Comparison of ENCODE assay signal across 10 cellular contexts in genomic region chr14:31950760-31951637, GRCh38.
DNase-seq lines count a peak whose midpoint lies in the region; ATAC-seq, FAIRE-seq and TF ChIP-seq lines count a peak whose summit lies in the region.
"Had no signal": no experiment of that assay in that cellular context is flagged by ENCODE, and none has a peak within 500 bp of the region (broad histone marks: within the 10 kb centered on the region; RNA-seq: fewer than 3 reads in every experiment).

No MANE protein-coding gene starts in this region.

- H3K36me3 Mint-ChIP-seq in immature natural killer cell = no peaks in the 10 kb centered on the region
- H3K36me3 Mint-ChIP-seq: activated naive CD4-positive, alpha-beta T cell treated with anti-CD3 and anti-CD28 coated beads, Interleukin-2, amount 10 ng/mL, durations not matched to agents 7 days and 5 days; IgD-negative memory B cell had no signal

- no peak for TF ChIP-seq EP300 in H1 (IDR thresholded peaks at IDR 0.05; ENCODE audit: borderline replicate concordance in 1 of 2, low read depth in 2 of 2, low read length in 2 of 2)

- H3K4me1 Mint-ChIP-seq in immature natural killer cell = no peaks in the 10 kb centered on the region

- H3K27me3 ChIP-seq in H1 (replicated peaks in 1 of 4; ENCODE audit: control insufficient read depth in 3 of 4, extremely low read depth in 1 of 4, insufficient read depth in 3 of 4, low read length in 3 of 4) = no peaks in the 10 kb centered on the region
- H3K27me3 ChIP-seq in muscle layer of duodenum (ENCODE audit: low read depth, low read length) = no peaks in the 10 kb centered on the region

- H3K18ac ChIP-seq in H1 (ENCODE audit: extremely low read depth, low read length) = no peak overlapping the region; the same call in 1 of the 2 replicates

- H3K27ac Mint-ChIP-seq in immature natural killer cell = no peak overlapping the region
- H3K27ac Mint-ChIP-seq: activated naive CD4-positive, alpha-beta T cell treated with anti-CD3 and anti-CD28 coated beads, Interleukin-2, amount 10 ng/mL, durations not matched to agents 7 days and 5 days; IgD-negative memory B cell had no signal

- H4K5ac ChIP-seq in H1 (ENCODE audit: insufficient read length, low read depth, low read length) = no peak overlapping the region

- no peaks in the 10 kb centered on the region; the same call in 1 of the 2 replicates for H3K23me2 ChIP-seq in H1 (ENCODE audit: low read depth, low read length)

- POLR2A ChIA-PET in H1 (lab: Charles Lee; ENCODE audit: partially characterized antibody) = interaction anchor here (0.6 to 1.6 kb wide), 2 partner anchors 17 to 165 kb away, joined by 3 to 4 read pairs; no protein-coding TSS in a partner anchor

- peak overlapping the region; percentile 60; the same call in 1 of the 2 replicates for H2BK12ac ChIP-seq in H1 (ENCODE audit: low read depth, low read length)

- peak overlapping the region in 1 of 2 experiments; percentile 15; a peak in 1 of 4 replicates for H3K4me2 ChIP-seq in H1 (ENCODE audit: insufficient read depth in 1 of 2, low read depth in 2 of 2, low read length in 2 of 2)

- 62% methylated on average over 19 of the region's 19 CpGs; no CpG with 5 or more reads in 1 of the 2 experiments for WGBS in H1 (ENCODE audit: extremely low coverage in 1 of 2, insufficient coverage in 1 of 2, insufficient read length in 1 of 2, insufficient replicate concordance in 2 of 2, low coverage in 1 of 2, low lambda C conversion rate in 2 of 2, missing lambda C conversion rate in 1 of 2), 2 experiments

- H3K27ac ChIP-seq in H1 (ENCODE audit: low read depth, low read length) (no peak overlapping the region), muscle layer of duodenum (ENCODE audit: low read length) (no peak overlapping the region)

- FAIRE-seq in H1 (lab: Jason Lieb, UNC) = no peak

- TF ChIP-seq RAD21 in H1 (IDR thresholded peaks at IDR 0.05 in 1 of 2, conservative IDR thresholded peaks at IDR 0.05 in 1 of 2; ENCODE audit: low read depth in 2 of 2, low read length in 2 of 2) = no peak

- no peak overlapping the region for H3K9ac ChIP-seq in H1 (replicated peaks in 1 of 4; ENCODE audit: extremely low read depth in 1 of 4, low read depth in 3 of 4, low read length in 3 of 4)

- H2AK5ac ChIP-seq in H1 (ENCODE audit: low read depth, low read length) = no peak overlapping the region

- H2BK120ac ChIP-seq in H1 (replicated peaks; ENCODE audit: low read depth, low read length) = no peak overlapping the region

- H3K4me1 ChIP-seq in H1 (replicated peaks in 1 of 4; ENCODE audit: control insufficient read depth in 3 of 4, insufficient read depth in 4 of 4, low read length in 3 of 4) (peaks cover 4 to 9% (median 6%) of the 10 kb centered on the region in 4 experiments; a peak in 5 of 7 replicates), muscle layer of duodenum (ENCODE audit: control insufficient read depth in 1 of 2, insufficient read depth in 2 of 2, low read length in 2 of 2) (peaks cover 7 to 17% of the 10 kb centered on the region in 2 donors)

- H3K9me3 ChIP-seq in H1 (ENCODE audit: insufficient read depth in 2 of 2, low read depth in 1 of 2, low read length in 1 of 2) = no peaks in the 10 kb centered on the region
- H3K9me3 ChIP-seq in muscle layer of duodenum (ENCODE audit: control insufficient read depth in 1 of 2, low read length in 2 of 2) = no peaks in the 10 kb centered on the region

- no peak overlapping the region for H3K4me3 Mint-ChIP-seq in immature natural killer cell
- H3K4me3 Mint-ChIP-seq: activated naive CD4-positive, alpha-beta T cell treated with anti-CD3 and anti-CD28 coated beads, Interleukin-2, amount 10 ng/mL, durations not matched to agents 7 days and 5 days; IgD-negative memory B cell had no signal

- H3K4ac ChIP-seq in H1 (replicated peaks; ENCODE audit: insufficient read length, low read depth, low read length) = no peak overlapping the region

- H2BK15ac ChIP-seq in H1 (ENCODE audit: low read length) = no peak overlapping the region

- no peak overlapping the region for H2BK5ac ChIP-seq in H1 (ENCODE audit: low read depth, low read length)

- no peak for TF ChIP-seq POLR2A in H1 (IDR thresholded peaks at IDR 0.05; ENCODE audit: control extremely low read depth in 1 of 2, low read depth in 2 of 2, low read length in 2 of 2)

- H3K9me3 Mint-ChIP-seq in immature natural killer cell = peaks cover 0 to 2% (median 0%) of the 10 kb centered on the region in 6 donors
- H3K9me3 Mint-ChIP-seq: activated naive CD4-positive, alpha-beta T cell treated with anti-CD3 and anti-CD28 coated beads, Interleukin-2, amount 10 ng/mL, durations not matched to agents 7 days and 5 days; IgD-negative memory B cell had no signal

- H3K79me1 ChIP-seq in H1 (ENCODE audit: low read depth, low read length) = no peaks in the 10 kb centered on the region

- H3K14ac ChIP-seq in H1 (ENCODE audit: insufficient read length) = no peak overlapping the region

- H3K23ac ChIP-seq in H1 (ENCODE audit: insufficient read length) = no peak overlapping the region

- peak overlapping the region; percentile 11; the same call in 1 of the 2 replicates for H2AFZ ChIP-seq in H1 (ENCODE audit: low read length)

- DNase-seq in DMS79 treated with DMSO at 0.1 percent for 48 hours (lab: John Stamatoyannopoulos, UW) (peak; percentile 71), NCI-H345 treated with DMSO at 0.1 percent for 48 hours (lab: John Stamatoyannopoulos, UW; ENCODE audit: unreplicated experiment) (peak; percentile 96), H1 (ENCODE audit: low read depth in 1 of 2, low spot score in 2 of 2) (peak in 1 of 2 experiments; percentile 68), amniotic stem cell (lab: John Stamatoyannopoulos, UW) (no peak), immature natural killer cell (no peak)
- DNase-seq: activated naive CD4-positive, alpha-beta T cell treated with anti-CD3 and anti-CD28 coated beads, Interleukin-2, amount 10 ng/mL, durations not matched to agents 7 days and 5 days had no signal

- no peak for ATAC-seq in HG02571 (IDR thresholded peaks at IDR 0.05; ENCODE audit: unreplicated experiment)
- ATAC-seq in GM21423 (IDR thresholded peaks at IDR 0.05; ENCODE audit: unreplicated experiment) = no peak

- H3K4me3 ChIP-seq in H1 (ENCODE audit: extremely low read depth in 1 of 4, insufficient read depth in 2 of 4, low read depth in 3 of 4, low read length in 4 of 4) (no peak overlapping the region), muscle layer of duodenum (ENCODE audit: low read depth in 1 of 2, low read length in 2 of 2) (peak overlapping the region; percentile 1 to 3)

- H2BK20ac ChIP-seq in H1 (ENCODE audit: low read length) = no peak overlapping the region

- no peak for TF ChIP-seq CTCF in H1 (IDR thresholded peaks at IDR 0.05; ENCODE audit: control extremely low read depth in 1 of 3, insufficient read depth in 1 of 3, low read depth in 1 of 3, low read length in 3 of 3)

- H4K8ac ChIP-seq in H1 (ENCODE audit: extremely low read depth, insufficient read depth, low read length) = no peak overlapping the region

- H4K20me1 ChIP-seq in H1 (replicated peaks in 1 of 2; ENCODE audit: control insufficient read depth in 1 of 2, insufficient read depth in 2 of 2, low read length in 2 of 2) = no peaks in the 10 kb centered on the region

- H3K36me3 ChIP-seq in H1 (ENCODE audit: control insufficient read depth in 2 of 4, insufficient read depth in 4 of 4, low read length in 3 of 4) (no peaks in the 10 kb centered on the region), muscle layer of duodenum (ENCODE audit: control insufficient read depth in 1 of 2, insufficient read depth in 2 of 2, low read length in 2 of 2) (no peaks in the 10 kb centered on the region)

- peaks cover 2 to 7% (median 5%) of the 10 kb centered on the region in 3 donors for H3K27me3 Mint-ChIP-seq in immature natural killer cell (ENCODE audit: low read depth in 3 of 3)

- H3K79me2 ChIP-seq in H1 (ENCODE audit: control insufficient read depth in 1 of 2, insufficient read depth in 2 of 2, low read length in 2 of 2) = no peaks in the 10 kb centered on the region

- H3K56ac ChIP-seq in H1 (replicated peaks; ENCODE audit: insufficient read length, low read depth, low read length) = no peak overlapping the region

- no peak overlapping the region for H4K91ac ChIP-seq in H1 (replicated peaks; ENCODE audit: insufficient read length, low read length)

- CTCF ChIA-PET in H1 (lab: Charles Lee; ENCODE audit: partially characterized antibody) = interaction anchor here (0.7 to 3.3 kb wide), 9 partner anchors 9 to 135 kb away, joined by 3 to 16 read pairs (median 3); no protein-coding TSS in a partner anchor

TF ChIP-seq in H1, 55 proteins besides CTCF, POLR2A, EP300 and RAD21 (continues in another document):
- no peak for TF ChIP-seq POU5F1 (IDR thresholded peaks at IDR 0.05; ENCODE audit: low read depth, low read length)
- TF ChIP-seq KDM1A (IDR thresholded peaks at IDR 0.05; ENCODE audit: borderline replicate concordance, low read length) = no peak

Comparison
In these comparisons a context has a peak if more than half of its experiments do, and no peak if none do; other contexts are left out.
1. DNase-seq: peak in DMS79 treated with DMSO at 0.1 percent for 48 hours (single experiment) and NCI-H345 treated with DMSO at 0.1 percent for 48 hours (single experiment); none in amniotic stem cell (single experiment) and immature natural killer cell (0 of 3).
2. H3K4me3 ChIP-seq: peak in muscle layer of duodenum (2 of 2); none in H1 (0 of 4).